In genomic region chr3:147049901-147050300, GRCh38 we compare ENCODE assay signal across 31 cellular contexts.
DNase-seq lines count a peak whose midpoint lies in the region; FAIRE-seq and TF ChIP-seq lines count a peak whose summit lies in the region.
"Had no signal": no experiment of that assay in that cellular context is flagged by ENCODE, and none has a peak within 500 bp of the region (broad histone marks: within the 10 kb centered on the region; RNA-seq: fewer than 3 reads in every experiment).

No MANE protein-coding gene starts in this region.

- H2BK12ac ChIP-seq in neuronal stem cell (ENCODE audit: low read length), result no peak overlapping the region

- no peak overlapping the region for H3K4me3 ChIP-seq in astrocyte (ENCODE audit: insufficient read depth, low read depth, low read length)
- no peak overlapping the region for H3K4me3 ChIP-seq in fibroblast of mammary gland (ENCODE audit: control insufficient read depth, low read depth, low read length)
- peak overlapping the region in 1 of 2 donors; percentile 3 for H3K4me3 ChIP-seq in neuronal stem cell (ENCODE audit: low read length in 2 of 2)
- H3K4me3 ChIP-seq: ascending aorta, heart right ventricle, lung, skin epidermis, transverse colon had no signal

- H3K14ac ChIP-seq in neuronal stem cell (ENCODE audit: low read length), result no peak overlapping the region

- no peak overlapping the region for H4K91ac ChIP-seq in neuronal stem cell (ENCODE audit: low read depth, low read length, poor library complexity)

- no peak for FAIRE-seq in astrocyte (lab: Jason Lieb, UNC)
- FAIRE-seq: GM19239 had no signal

- H3K4me1 Mint-ChIP-seq in astrocyte (ENCODE audit: low read depth, unreplicated experiment), result peaks cover 3% of the 10 kb centered on the region
- H3K4me1 Mint-ChIP-seq: CD8-positive, alpha-beta memory T cell; central memory CD8-positive, alpha-beta T cell had no signal

- no peaks in the 10 kb centered on the region for H3K9me3 Mint-ChIP-seq in astrocyte (ENCODE audit: unreplicated experiment)

- H3K27ac Mint-ChIP-seq in astrocyte (ENCODE audit: unreplicated experiment), result no peak overlapping the region
- H3K27ac Mint-ChIP-seq: activated CD8-positive, alpha-beta T cell treated with anti-CD3 and anti-CD28 coated beads, Interleukin-2, amount 10 ng/mL, durations not matched to agents 7 days and 5 days; activated naive CD8-positive, alpha-beta T cell; CD8-positive, alpha-beta memory T cell; T-helper 1 cell treated with Interleukin-12 subunit alpha and Interleukin-12 subunit beta and Interleukin-4 antibody, amounts not matched to agents 30 μg/mL and 1 μg/mL, for 36 hours had no signal

- no peak overlapping the region for H2BK120ac ChIP-seq in neuronal stem cell (ENCODE audit: low read depth, low read length)

- no peaks in the 10 kb centered on the region for H3K79me2 ChIP-seq in astrocyte (ENCODE audit: insufficient read depth, low read length)

- no peak overlapping the region for H3K23ac ChIP-seq in neuronal stem cell (ENCODE audit: low read depth, low read length, poor library complexity)

- no peak overlapping the region for H3K27ac ChIP-seq in astrocyte (ENCODE audit: low read depth, low read length)
- no peak overlapping the region for H3K27ac ChIP-seq in neuronal stem cell (replicated peaks; ENCODE audit: low read length)
- H3K27ac ChIP-seq: ascending aorta, foreskin keratinocyte, heart right ventricle, HL-60, skin epidermis, transverse colon had no signal

- peak; percentile 77 for DNase-seq in G401 (ENCODE audit: low spot score)
- no peak for DNase-seq in astrocyte (ENCODE audit: low read depth)
- DNase-seq in fibroblast of mammary gland (ENCODE audit: low read depth), result peak; percentile 2
- DNase-seq in neuronal stem cell (ENCODE audit: low spot score), result no peak
- DNase-seq in activated T-cell treated with anti-CD3 and anti-CD28 coated beads for 4 hours, result no peak
- DNase-seq in NCI-H82 treated with DMSO at 0.1 percent for 48 hours (lab: John Stamatoyannopoulos, UW; ENCODE audit: unreplicated experiment), result no peak
- DNase-seq in effector CD8-positive, alpha-beta T cell (lab: John Stamatoyannopoulos, UW), result no peak
- DNase-seq in dedifferentiated amniotic fluid mesenchymal stem cell (ENCODE audit: extremely low spot score), result no peak
- DNase-seq: activated CD4-positive, alpha-beta T cell treated with anti-CD3 and anti-CD28 coated beads for 1 hour; activated CD8-positive, alpha-beta T cell treated with anti-CD3 and anti-CD28 coated beads, Interleukin-2, amount 10 ng/mL, durations not matched to agents 7 days and 5 days; BE2C; CD8-positive, alpha-beta memory T cell; foreskin keratinocyte; heart right ventricle; Karpas-422; NCI-H1417 treated with DMSO at 0.1 percent for 48 hours; NCI-H2081; NCI-H446; NCI-H82; occipital lobe; OCI-M1; stimulated activated CD4-positive, alpha-beta T cell treated with anti-CD3 and anti-CD28 coated beads, Interleukin-1b, Interleukin-23, amount 100 ng/mL, for 48 hours; transverse colon had no signal

- no peak overlapping the region for H4K8ac ChIP-seq in neuronal stem cell (ENCODE audit: low read depth, low read length)

- H2BK15ac ChIP-seq in neuronal stem cell (ENCODE audit: low read length), result no peak overlapping the region

- no CpG with 5 or more reads among the region's 7 CpGs for WGBS in neuronal stem cell (ENCODE audit: extremely low coverage in 2 of 2, insufficient read length in 2 of 2, insufficient replicate concordance in 1 of 2), 2 donors

- H3K27me3 ChIP-seq in astrocyte (ENCODE audit: insufficient read depth, low read length), result no peaks in the 10 kb centered on the region
- no peaks in the 10 kb centered on the region for H3K27me3 ChIP-seq in neuronal stem cell (ENCODE audit: control insufficient read depth in 3 of 3, insufficient read depth in 3 of 3, low read depth in 1 of 3, low read length in 3 of 3)
- H3K27me3 ChIP-seq: ascending aorta, BE2C, foreskin keratinocyte, heart right ventricle, transverse colon had no signal

- no peak overlapping the region for H3K4ac ChIP-seq in neuronal stem cell (ENCODE audit: low read length)

- no peaks in the 10 kb centered on the region for H3K36me3 ChIP-seq in astrocyte (ENCODE audit: insufficient read depth, low read length)
- H3K36me3 ChIP-seq in neuronal stem cell (replicated peaks in 1 of 2; ENCODE audit: control insufficient read depth in 2 of 2, insufficient read depth in 2 of 2, low read length in 2 of 2), result no peaks in the 10 kb centered on the region
- H3K36me3 ChIP-seq: ascending aorta, BE2C, heart right ventricle, transverse colon had no signal

- H3K36me3 Mint-ChIP-seq in astrocyte (ENCODE audit: low read depth, unreplicated experiment), result no peaks in the 10 kb centered on the region
- H3K36me3 Mint-ChIP-seq: activated naive CD8-positive, alpha-beta T cell; CD8-positive, alpha-beta memory T cell had no signal

- H3K4me3 Mint-ChIP-seq in astrocyte (ENCODE audit: unreplicated experiment), result no peak overlapping the region
- H3K4me3 Mint-ChIP-seq: activated CD8-positive, alpha-beta T cell treated with anti-CD3 and anti-CD28 coated beads, Interleukin-2, amount 10 ng/mL, durations not matched to agents 7 days and 5 days; activated naive CD8-positive, alpha-beta T cell; CD8-positive, alpha-beta memory T cell; central memory CD8-positive, alpha-beta T cell; T-helper 1 cell treated with Interleukin-12 subunit alpha and Interleukin-12 subunit beta and Interleukin-4 antibody, amounts not matched to agents 30 μg/mL and 1 μg/mL, for 36 hours had no signal

- no peaks in the 10 kb centered on the region for H4K20me1 ChIP-seq in astrocyte (ENCODE audit: insufficient read depth, low read length)

- no peak overlapping the region for H3K18ac ChIP-seq in neuronal stem cell (ENCODE audit: low read length)

- H3K9ac ChIP-seq in astrocyte (ENCODE audit: low read length), result no peak overlapping the region
- no peak overlapping the region for H3K9ac ChIP-seq in neuronal stem cell (ENCODE audit: low read depth, low read length, poor library complexity)

- no peak overlapping the region for H2AK5ac ChIP-seq in neuronal stem cell (ENCODE audit: low read depth, low read length)

- H2AFZ ChIP-seq in astrocyte (ENCODE audit: low read depth, low read length) (peak overlapping the region; percentile 33), neuronal stem cell (ENCODE audit: low read length) (peak overlapping the region; percentile 48)

- no peaks in the 10 kb centered on the region for H3K79me1 ChIP-seq in neuronal stem cell (ENCODE audit: low read depth, low read length)

- TF ChIP-seq CTCF in astrocyte (IDR thresholded peaks at IDR 0.05; ENCODE audit: insufficient read depth, low read depth, low read length) (no peak), fibroblast of mammary gland (conservative IDR thresholded peaks at IDR 0.05; ENCODE audit: control insufficient read depth, insufficient read depth, low read depth, low read length) (no peak)

- H2BK5ac ChIP-seq in neuronal stem cell (ENCODE audit: low read length), result no peak overlapping the region

- H3K9me3 ChIP-seq in astrocyte (ENCODE audit: insufficient read depth, low read depth, low read length), result no peaks in the 10 kb centered on the region
- H3K9me3 ChIP-seq in neuronal stem cell (replicated peaks in 1 of 2; ENCODE audit: control insufficient read depth in 2 of 2, insufficient read depth in 1 of 2, low read depth in 1 of 2, low read length in 2 of 2), result no peaks in the 10 kb centered on the region
- H3K9me3 ChIP-seq: ascending aorta, BE2C, transverse colon had no signal

- H3K4me2 ChIP-seq in astrocyte (ENCODE audit: low read length), result peak overlapping the region; percentile 13
- no peak overlapping the region for H3K4me2 ChIP-seq in neuronal stem cell (ENCODE audit: insufficient read depth, low read length, poor library complexity, severe bottlenecking)

- no peaks in the 10 kb centered on the region for H3K27me3 Mint-ChIP-seq in astrocyte (ENCODE audit: low read depth, unreplicated experiment)
- H3K27me3 Mint-ChIP-seq: activated naive CD8-positive, alpha-beta T cell; CD8-positive, alpha-beta memory T cell; central memory CD8-positive, alpha-beta T cell had no signal

- in situ Hi-C loops in G401 (cut with HindIII; ENCODE audit: low sequenced_read_pairs), result no loop called here

- H3K4me1 ChIP-seq in astrocyte (ENCODE audit: insufficient read depth, low read length) (no peaks in the 10 kb centered on the region), neuronal stem cell (ENCODE audit: control insufficient read depth in 2 of 2, insufficient read depth in 1 of 2, low read depth in 1 of 2, low read length in 2 of 2) (peaks cover 5 to 7% of the 10 kb centered on the region in 2 donors)
- H3K4me1 ChIP-seq: ascending aorta, BE2C, foreskin keratinocyte, heart right ventricle, transverse colon had no signal

Comparison
In these comparisons a context has a peak if more than half of its experiments do, and no peak if none do; other contexts are left out.
1. DNase-seq: peak in G401 (single experiment) and fibroblast of mammary gland (single experiment); none in astrocyte (single experiment), neuronal stem cell (single experiment), activated T-cell treated with anti-CD3 and anti-CD28 coated beads for 4 hours (single experiment), NCI-H82 treated with DMSO at 0.1 percent for 48 hours (single experiment), effector CD8-positive, alpha-beta T cell (single experiment) and dedifferentiated amniotic fluid mesenchymal stem cell (single experiment).